16 cellular contexts compared by ENCODE assay signal in genomic region chr5:65971643-65972042, GRCh38.
"Had no signal": no experiment of that assay in that cellular context is flagged by ENCODE, and none has a peak within 500 bp of the region (broad histone marks: within the 10 kb centered on the region; RNA-seq: fewer than 3 reads in every experiment).

No MANE protein-coding gene starts in this region.

- H3K4me3 Mint-ChIP-seq: activated naive CD4-positive, alpha-beta T cell treated with anti-CD3 and anti-CD28 coated beads for 36 hours; activated naive CD8-positive, alpha-beta T cell treated with anti-CD3 and anti-CD28 coated beads, Interleukin-2, amount 50 U/mL, for 24 hours; activated T-cell treated with anti-CD3 and anti-CD28 coated beads, Interleukin-2, amount 50 U/mL, for 4 hours; brain; central memory CD8-positive, alpha-beta T cell; memory B cell; stimulated activated naive B cell treated with anti-CD40 and anti-IgM and Interleukin-4, amounts not matched to agents 10 μg/mL and 1 μg/mL and 100 μg/mL, for 72 hours had no signal

- H3K27me3 Mint-ChIP-seq: activated naive CD8-positive, alpha-beta T cell treated with anti-CD3 and anti-CD28 coated beads, Interleukin-2, amount 50 U/mL, for 24 hours; brain; central memory CD8-positive, alpha-beta T cell; memory B cell; naive B cell; stimulated activated naive B cell treated with anti-CD40 and anti-IgM and Interleukin-4, amounts not matched to agents 10 μg/mL and 1 μg/mL and 100 μg/mL, for 72 hours had no signal

- H3K27ac ChIP-seq: coronary artery had no signal

- H3K4me3 ChIP-seq: coronary artery, mucosa of descending colon had no signal

- H3K9me3 ChIP-seq: mucosa of descending colon had no signal

- DNase-seq: activated CD4-positive, alpha-beta T cell treated with anti-CD3 and anti-CD28 coated beads, Interleukin-2, amount 50 U/mL, for 1 hour; activated CD8-positive, alpha-beta memory T cell treated with anti-CD3 and anti-CD28 coated beads, Interleukin-2, amount 50 U/mL, for 4 hours; activated naive CD4-positive, alpha-beta T cell treated with anti-CD3 and anti-CD28 coated beads for 36 hours; activated naive CD8-positive, alpha-beta T cell treated with anti-CD3 and anti-CD28 coated beads, Interleukin-2, amount 50 U/mL, for 24 hours; activated T-cell treated with anti-CD3 and anti-CD28 coated beads, Interleukin-2, amount 50 U/mL, for 4 hours; foreskin melanocyte; head of caudate nucleus; kidney glomerular epithelial cell; mucosa of descending colon; naive B cell; retina; stimulated activated naive B cell treated with anti-CD40 and anti-IgM and Interleukin-4, amounts not matched to agents 10 μg/mL and 1 μg/mL and 100 μg/mL, for 72 hours had no signal

- H3K9me3 Mint-ChIP-seq: activated T-cell treated with anti-CD3 and anti-CD28 coated beads, Interleukin-2, amount 50 U/mL, for 4 hours; central memory CD8-positive, alpha-beta T cell had no signal

- ATAC-seq: activated naive CD8-positive, alpha-beta T cell treated with anti-CD3 and anti-CD28 coated beads, Interleukin-2, amount 50 U/mL, for 24 hours; activated T-cell treated with anti-CD3 and anti-CD28 coated beads, Interleukin-2, amount 50 U/mL, for 4 hours; mucosa of descending colon; stimulated activated naive B cell treated with anti-CD40 and anti-IgM and Interleukin-4, amounts not matched to agents 10 μg/mL and 1 μg/mL and 100 μg/mL, for 72 hours had no signal
